In the genomic region with DNA sequence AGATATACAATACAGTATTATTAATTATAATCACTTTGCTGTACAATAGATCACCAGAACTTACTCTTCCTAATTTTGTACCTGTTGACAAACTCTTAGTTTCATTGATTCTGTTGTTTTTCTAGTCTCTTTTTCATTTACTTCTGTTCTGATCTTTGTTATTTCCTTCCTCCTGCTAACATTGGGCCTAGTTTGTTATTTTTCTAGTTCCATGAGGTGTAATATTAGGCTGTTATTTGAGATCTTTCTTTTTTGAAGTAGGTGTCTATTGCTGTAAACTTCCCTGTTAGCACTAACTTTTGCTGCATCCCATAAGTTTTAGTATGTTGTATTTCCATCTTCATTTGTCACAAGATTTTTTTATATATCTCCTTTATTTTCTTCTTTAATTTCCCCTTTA, we compare ENCODE assay signal across 1 cellular context.
TF ChIP-seq lines count a peak whose summit lies in the region.

No MANE protein-coding gene starts in this region.

TF ChIP-seq in endothelial cell of umbilical vein, 7 proteins besides CTCF, POLR2A, EP300 and RAD21:
- TF ChIP-seq EZH2 (IDR thresholded peaks at IDR 0.05; ENCODE audit: borderline replicate concordance, low read depth, low read length, severe bottlenecking) (no peak), JUN (IDR thresholded peaks at IDR 0.05; ENCODE audit: borderline replicate concordance, insufficient read depth, insufficient read length, low read depth) (no peak), GATA2 (IDR thresholded peaks at IDR 0.05; ENCODE audit: insufficient read depth, insufficient read length, low read depth, low read length) (no peak), FOS (IDR thresholded peaks at IDR 0.05; ENCODE audit: borderline replicate concordance, insufficient read depth, low read length) (no peak), POLR2AphosphoS5 (IDR thresholded peaks at IDR 0.05; ENCODE audit: insufficient read depth, low read depth, low read length) (no peak), MYC (IDR thresholded peaks at IDR 0.05; ENCODE audit: low read depth, low read length) (no peak)
- TF ChIP-seq, protein P1, sequence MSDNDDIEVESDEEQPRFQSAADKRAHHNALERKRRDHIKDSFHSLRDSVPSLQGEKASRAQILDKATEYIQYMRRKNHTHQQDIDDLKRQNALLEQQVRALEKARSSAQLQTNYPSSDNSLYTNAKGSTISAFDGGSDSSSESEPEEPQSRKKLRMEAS (IDR thresholded peaks at IDR 0.05; ENCODE audit: insufficient read depth, insufficient read length), result no peak
